Comparison of ENCODE assay signal across 17 cellular contexts in the genomic region with DNA sequence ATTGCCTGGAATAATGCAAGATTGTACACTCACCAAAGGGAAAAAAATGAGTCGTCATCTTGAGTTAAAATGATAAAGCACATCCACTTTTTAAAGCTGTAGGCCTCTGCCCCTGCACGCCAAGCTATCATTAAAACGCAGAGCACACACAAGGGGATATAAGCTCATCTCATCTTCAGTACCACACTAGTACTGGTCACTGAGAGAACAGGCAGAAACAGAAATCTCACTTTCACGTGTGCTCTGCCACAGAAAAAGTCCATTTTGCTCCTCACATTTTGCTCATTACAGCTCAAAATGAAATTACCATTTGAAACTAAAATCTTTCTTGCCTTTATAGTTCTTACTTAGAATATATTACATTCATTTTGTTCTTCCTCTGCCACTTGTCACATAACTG.
A peak's percentile ranks its signal among the peaks of the same experiment; 100 is the strongest.
DNase-seq lines count a peak whose midpoint lies in the region; ATAC-seq, FAIRE-seq and TF ChIP-seq lines count a peak whose summit lies in the region.
"Had no signal": no experiment of that assay in that cellular context is flagged by ENCODE, and none has a peak within 500 bp of the region (broad histone marks: within the 10 kb centered on the region; RNA-seq: fewer than 3 reads in every experiment).

No MANE protein-coding gene starts in this region.

- no peak for TF ChIP-seq CTCF in keratinocyte (optimal IDR thresholded peaks at IDR 0.05 in 1 of 3, IDR thresholded peaks at IDR 0.05 in 1 of 3, conservative IDR thresholded peaks at IDR 0.05 in 1 of 3; ENCODE audit: extremely low read depth in 1 of 3, insufficient read depth in 2 of 3, low read length in 3 of 3)

- peak overlapping the region; percentile 93 for H2AFZ ChIP-seq in keratinocyte (ENCODE audit: control insufficient read depth, low read length)

- no peak for FAIRE-seq in keratinocyte (lab: Jason Lieb, UNC)
- FAIRE-seq in RCC 7860 (lab: Jason Lieb, UNC), result no peak

- H3K27me3 ChIP-seq in keratinocyte (ENCODE audit: control insufficient read depth, extremely low read depth, insufficient read depth, low read length), result no peaks in the 10 kb centered on the region
- H3K27me3 ChIP-seq: cardiac muscle cell, heart left ventricle, sigmoid colon, stomach had no signal

- no peaks in the 10 kb centered on the region for H3K79me2 ChIP-seq in keratinocyte (ENCODE audit: control insufficient read depth, insufficient read depth, low read length)

- no peaks in the 10 kb centered on the region for H3K36me3 ChIP-seq in keratinocyte (ENCODE audit: control insufficient read depth in 2 of 2, extremely low read depth in 1 of 2, insufficient read depth in 2 of 2, low read length in 2 of 2)
- H3K36me3 ChIP-seq: cardiac muscle cell, heart left ventricle, sigmoid colon, stomach had no signal

- H3K4me1 ChIP-seq in keratinocyte (ENCODE audit: control insufficient read depth, extremely low read depth, insufficient read depth, low read length), result peaks cover 18% of the 10 kb centered on the region
- H3K4me1 ChIP-seq: heart left ventricle, stomach had no signal

- peak overlapping the region; percentile 71 for H3K4me2 ChIP-seq in keratinocyte (ENCODE audit: control insufficient read depth, extremely low read depth, insufficient read depth, low read depth, low read length)

- DNase-seq in keratinocyte (ENCODE audit: low read depth, low spot score) (no peak), NCI-H82 (lab: John Stamatoyannopoulos, UW) (no peak), RCC 7860 (ENCODE audit: low spot score) (no peak)
- DNase-seq: activated CD4-positive, alpha-beta T cell treated with anti-CD3 and anti-CD28 coated beads, Interleukin-2, amount 50 U/mL, for 48 hours; heart left ventricle; left cardiac atrium; NCI-H1436; NCI-H524 treated with DMSO at 0.1 percent for 48 hours; sigmoid colon; stomach had no signal

- ATAC-seq in GM18517 (IDR thresholded peaks at IDR 0.05; ENCODE audit: unreplicated experiment), result peak; percentile 66
- peak; percentile 77 for ATAC-seq in GM21526 (IDR thresholded peaks at IDR 0.05; ENCODE audit: low FRiP score, unreplicated experiment)
- ATAC-seq in HG03432 (IDR thresholded peaks at IDR 0.05; ENCODE audit: unreplicated experiment), result peak; percentile 79
- no peak for ATAC-seq in HG03460 (IDR thresholded peaks at IDR 0.05; ENCODE audit: unreplicated experiment)
- ATAC-seq in GM18519 (IDR thresholded peaks at IDR 0.05; ENCODE audit: low FRiP score, unreplicated experiment), result no peak
- ATAC-seq: heart left ventricle, left cardiac atrium had no signal

- H3K9me1 ChIP-seq in keratinocyte (ENCODE audit: control insufficient read depth, extremely low read depth, insufficient read depth, low read length), result no peaks in the 10 kb centered on the region

- peak overlapping the region; percentile 64 for H3K27ac ChIP-seq in keratinocyte (ENCODE audit: control insufficient read depth, insufficient read depth, low read length)
- H3K27ac ChIP-seq: cardiac muscle cell, HL-60, stomach had no signal

- H3K9me3 ChIP-seq in keratinocyte (ENCODE audit: control insufficient read depth, low read depth, low read length), result no peaks in the 10 kb centered on the region
- H3K9me3 ChIP-seq: heart left ventricle, sigmoid colon, stomach had no signal

- H4K20me1 ChIP-seq in keratinocyte (ENCODE audit: control insufficient read depth, extremely low read depth, insufficient read depth, low read length), result no peaks in the 10 kb centered on the region

- H3K9ac ChIP-seq in keratinocyte (ENCODE audit: control insufficient read depth, extremely low read depth, insufficient read depth, low read length), result peak overlapping the region; percentile 55

- peak overlapping the region in 1 of 3 experiments; percentile 31 for H3K4me3 ChIP-seq in keratinocyte (ENCODE audit: control insufficient read depth in 2 of 3, extremely low read depth in 1 of 3, insufficient read depth in 2 of 3, low read depth in 1 of 3, low read length in 3 of 3)
- H3K4me3 ChIP-seq: cardiac muscle cell, heart left ventricle, sigmoid colon, stomach had no signal

- dilution Hi-C loops in keratinocyte (cut with MboI; ENCODE audit: extremely low pct_ligation_motif_present, low sequenced_read_pairs), result no loop called here

Comparison
In these comparisons a context has a peak if more than half of its experiments do, and no peak if none do; other contexts are left out.
1. ATAC-seq: peak in GM18517 (single experiment), GM21526 (single experiment) and HG03432 (single experiment); none in HG03460 (single experiment) and GM18519 (single experiment).